ENCODE assay signal across 15 cellular contexts in genomic region chr10:106582291-106582690, GRCh38.
A peak's percentile ranks its signal among the peaks of the same experiment; 100 is the strongest.
DNase-seq lines count a peak whose midpoint lies in the region; ATAC-seq, FAIRE-seq and TF ChIP-seq lines count a peak whose summit lies in the region.
"Had no signal": no experiment of that assay in that cellular context is flagged by ENCODE, and none has a peak within 500 bp of the region (broad histone marks: within the 10 kb centered on the region; RNA-seq: fewer than 3 reads in every experiment).

No MANE protein-coding gene starts in this region.

- H3K27ac ChIP-seq in SK-N-SH (ENCODE audit: low read depth in 2 of 2, low read length in 1 of 2) (no peak overlapping the region), aorta (ENCODE audit: low read depth in 1 of 2, low read length in 2 of 2) (no peak overlapping the region)
- H3K27ac ChIP-seq: adrenal gland, thyroid gland had no signal

- POLR2A ChIA-PET in SK-N-SH (lab: Yijun Ruan, JAX): no interaction called here

- CTCF ChIA-PET in SK-N-SH (lab: Yijun Ruan, JAX): interaction anchor here (0.6 to 1.1 kb wide), 2 partner anchors 9 to 10 kb away, joined by 3 read pairs; no protein-coding TSS in a partner anchor

- intact Hi-C loops in aorta (cut with DNase I): no loop called here

- H3K9me3 ChIP-seq in SK-N-SH: no peaks in the 10 kb centered on the region
- peaks cover 2% of the 10 kb centered on the region for H3K9me3 ChIP-seq in aorta (ENCODE audit: control insufficient read depth, low read length)
- H3K9me3 ChIP-seq: adrenal gland, thyroid gland had no signal

- H3K36me3 ChIP-seq in SK-N-SH (replicated peaks in 1 of 2; ENCODE audit: control insufficient read depth in 1 of 2, insufficient read depth in 2 of 2, low read length in 1 of 2) (no peaks in the 10 kb centered on the region), aorta (ENCODE audit: control insufficient read depth in 1 of 2, insufficient read depth in 2 of 2, low read length in 1 of 2) (no peaks in the 10 kb centered on the region)
- H3K36me3 ChIP-seq: adrenal gland, thyroid gland had no signal

- no peak overlapping the region for H3K4me3 ChIP-seq in SK-N-SH (ENCODE audit: low read depth in 2 of 2, low read length in 1 of 2)
- no peak overlapping the region for H3K4me3 ChIP-seq in aorta (ENCODE audit: low read length in 2 of 2)
- H3K4me3 ChIP-seq: adrenal gland, K562, thyroid gland had no signal

- H3F3A ChIP-seq in SK-N-SH (replicated peaks; ENCODE audit: insufficient read depth): no peaks in the 10 kb centered on the region

- FAIRE-seq in urothelium cell line (lab: Jason Lieb, UNC): no peak
- FAIRE-seq: A204.1, K562, TTC549 had no signal

- H3K4me1 ChIP-seq in SK-N-SH (ENCODE audit: control insufficient read depth in 1 of 2, insufficient read depth in 2 of 2, low read depth in 1 of 2, low read length in 1 of 2) (peaks cover 0 to 17% of the 10 kb centered on the region in 2 experiments; a peak in 2 of 4 replicates), aorta (ENCODE audit: control insufficient read depth in 1 of 2, insufficient read depth in 2 of 2, low read length in 2 of 2) (no peaks in the 10 kb centered on the region)
- H3K4me1 ChIP-seq: adrenal gland, thyroid gland had no signal

- H3K79me2 ChIP-seq in SK-N-SH (ENCODE audit: insufficient read depth): no peaks in the 10 kb centered on the region

- 23% methylated on average over 2 of the region's 2 CpGs for WGBS in SK-N-SH (ENCODE audit: low lambda C conversion rate)
- 23 to 29% methylated on average over 2 of the region's 2 CpGs for WGBS in aorta, 2 donors

- H2AFZ ChIP-seq in SK-N-SH (ENCODE audit: low read depth): peak overlapping the region; percentile 41; the same call in 1 of the 2 replicates

- TF ChIP-seq CTCF in SK-N-SH (IDR thresholded peaks at IDR 0.05): no peak

- H3K27me3 ChIP-seq in SK-N-SH (ENCODE audit: insufficient read depth): no peaks in the 10 kb centered on the region
- H3K27me3 ChIP-seq in aorta (ENCODE audit: control insufficient read depth in 1 of 2, insufficient read depth in 2 of 2, low read length in 1 of 2): peaks cover 0 to 1% of the 10 kb centered on the region in 2 donors
- H3K27me3 ChIP-seq: adrenal gland, thyroid gland had no signal

- no peak for TF ChIP-seq EP300 in SK-N-SH (IDR thresholded peaks at IDR 0.05; ENCODE audit: borderline replicate concordance in 1 of 2, low read depth in 1 of 2, low read length in 1 of 2)

- ATAC-seq in SK-N-SH treated with all-trans-retinoic acid at 6 μM for 48 hours (no peak), GM18870 (IDR thresholded peaks at IDR 0.05; ENCODE audit: unreplicated experiment) (no peak), aorta (ENCODE audit: low FRiP score) (no peak)
- ATAC-seq: K562 had no signal

- H4K20me1 ChIP-seq in SK-N-SH (ENCODE audit: insufficient read depth): no peaks in the 10 kb centered on the region

- no peak overlapping the region for H3K4me2 ChIP-seq in SK-N-SH

- no peak overlapping the region for H3K9ac ChIP-seq in SK-N-SH

- DNase-seq in SK-N-SH (peak; percentile 7), amniotic epithelial cell (ENCODE audit: low read depth) (peak; percentile 42), hippocampal formation (lab: John Stamatoyannopoulos, UW) (peak; percentile 50 to 75), urothelium cell line (ENCODE audit: low spot score) (peak; percentile 36), aorta (no peak)
- DNase-seq in activated CD4-positive, alpha-beta T cell treated with anti-CD3 and anti-CD28 coated beads, Interleukin-2, amount 50 U/mL, for 4 hours: no peak
- DNase-seq: adrenal gland, endodermal cell, RPMI8226, thyroid gland had no signal

- no peaks in the 10 kb centered on the region for H3K9me2 ChIP-seq in SK-N-SH

- TF ChIP-seq RAD21 in SK-N-SH (IDR thresholded peaks at IDR 0.05; ENCODE audit: low read length): no peak

TF ChIP-seq in SK-N-SH, 30 proteins besides CTCF, POLR2A, EP300 and RAD21:
- TF ChIP-seq RCOR1 (IDR thresholded peaks at IDR 0.05; ENCODE audit: low read length) (no peak), NFIC (IDR thresholded peaks at IDR 0.05; ENCODE audit: borderline replicate concordance) (no peak)
- TF ChIP-seq, protein P1, sequence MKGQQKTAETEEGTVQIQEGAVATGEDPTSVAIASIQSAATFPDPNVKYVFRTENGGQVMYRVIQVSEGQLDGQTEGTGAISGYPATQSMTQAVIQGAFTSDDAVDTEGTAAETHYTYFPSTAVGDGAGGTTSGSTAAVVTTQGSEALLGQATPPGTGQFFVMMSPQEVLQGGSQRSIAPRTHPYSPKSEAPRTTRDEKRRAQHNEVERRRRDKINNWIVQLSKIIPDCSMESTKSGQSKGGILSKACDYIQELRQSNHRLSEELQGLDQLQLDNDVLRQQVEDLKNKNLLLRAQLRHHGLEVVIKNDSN (IDR thresholded peaks at IDR 0.05; ENCODE audit: borderline replicate concordance, low read depth): no peak

TF ChIP-seq in SK-N-SH treated with all-trans-retinoic acid at 6 μM for 48 hours, 23 proteins besides CTCF, POLR2A, EP300 and RAD21:
- TF ChIP-seq ZNF565 (CRISPR knock-in tag; conservative IDR thresholded peaks at IDR 0.05; ENCODE audit: low read depth) (no peak), ZFP3 (CRISPR knock-in tag; IDR thresholded peaks at IDR 0.05) (no peak), ARNTL (CRISPR knock-in tag; IDR thresholded peaks at IDR 0.05; ENCODE audit: borderline replicate concordance, low read depth) (no peak), TOX (CRISPR knock-in tag; IDR thresholded peaks at IDR 0.05; ENCODE audit: borderline replicate concordance) (no peak), SNAI2 (CRISPR knock-in tag; IDR thresholded peaks at IDR 0.05) (no peak), TCF4 (CRISPR knock-in tag; IDR thresholded peaks at IDR 0.05; ENCODE audit: borderline replicate concordance) (no peak), BACH2 (CRISPR knock-in tag; IDR thresholded peaks at IDR 0.05; ENCODE audit: borderline replicate concordance) (no peak), CSDC2 (CRISPR knock-in tag; IDR thresholded peaks at IDR 0.05) (no peak), ZNF8 (CRISPR knock-in tag; IDR thresholded peaks at IDR 0.05) (no peak), ZFP30 (CRISPR knock-in tag; IDR thresholded peaks at IDR 0.05) (no peak), CSRNP3 (CRISPR knock-in tag; IDR thresholded peaks at IDR 0.05) (no peak), ISL1 (CRISPR knock-in tag; IDR thresholded peaks at IDR 0.05) (no peak), RARB (CRISPR knock-in tag; IDR thresholded peaks at IDR 0.05) (no peak), OSR1 (CRISPR knock-in tag; IDR thresholded peaks at IDR 0.05) (no peak), ZC3H10 (CRISPR knock-in tag; IDR thresholded peaks at IDR 0.05) (no peak), ESRRG (CRISPR knock-in tag; IDR thresholded peaks at IDR 0.05) (no peak)
- TF ChIP-seq, protein P2, sequence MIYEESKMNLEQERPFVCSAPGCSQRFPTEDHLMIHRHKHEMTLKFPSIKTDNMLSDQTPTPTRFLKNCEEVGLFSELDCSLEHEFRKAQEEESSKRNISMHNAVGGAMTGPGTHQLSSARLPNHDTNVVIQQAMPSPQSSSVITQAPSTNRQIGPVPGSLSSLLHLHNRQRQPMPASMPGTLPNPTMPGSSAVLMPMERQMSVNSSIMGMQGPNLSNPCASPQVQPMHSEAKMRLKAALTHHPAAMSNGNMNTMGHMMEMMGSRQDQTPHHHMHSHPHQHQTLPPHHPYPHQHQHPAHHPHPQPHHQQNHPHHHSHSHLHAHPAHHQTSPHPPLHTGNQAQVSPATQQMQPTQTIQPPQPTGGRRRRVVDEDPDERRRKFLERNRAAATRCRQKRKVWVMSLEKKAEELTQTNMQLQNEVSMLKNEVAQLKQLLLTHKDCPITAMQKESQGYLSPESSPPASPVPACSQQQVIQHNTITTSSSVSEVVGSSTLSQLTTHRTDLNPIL (CRISPR knock-in tag; IDR thresholded peaks at IDR 0.05; ENCODE audit: low read depth): no peak
- TF ChIP-seq, protein P3, sequence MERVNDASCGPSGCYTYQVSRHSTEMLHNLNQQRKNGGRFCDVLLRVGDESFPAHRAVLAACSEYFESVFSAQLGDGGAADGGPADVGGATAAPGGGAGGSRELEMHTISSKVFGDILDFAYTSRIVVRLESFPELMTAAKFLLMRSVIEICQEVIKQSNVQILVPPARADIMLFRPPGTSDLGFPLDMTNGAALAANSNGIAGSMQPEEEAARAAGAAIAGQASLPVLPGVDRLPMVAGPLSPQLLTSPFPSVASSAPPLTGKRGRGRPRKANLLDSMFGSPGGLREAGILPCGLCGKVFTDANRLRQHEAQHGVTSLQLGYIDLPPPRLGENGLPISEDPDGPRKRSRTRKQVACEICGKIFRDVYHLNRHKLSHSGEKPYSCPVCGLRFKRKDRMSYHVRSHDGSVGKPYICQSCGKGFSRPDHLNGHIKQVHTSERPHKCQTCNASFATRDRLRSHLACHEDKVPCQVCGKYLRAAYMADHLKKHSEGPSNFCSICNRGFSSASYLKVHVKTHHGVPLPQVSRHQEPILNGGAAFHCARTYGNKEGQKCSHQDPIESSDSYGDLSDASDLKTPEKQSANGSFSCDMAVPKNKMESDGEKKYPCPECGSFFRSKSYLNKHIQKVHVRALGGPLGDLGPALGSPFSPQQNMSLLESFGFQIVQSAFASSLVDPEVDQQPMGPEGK (CRISPR knock-in tag; IDR thresholded peaks at IDR 0.05; ENCODE audit: borderline replicate concordance): no peak

Comparison
In these comparisons a context has a peak if more than half of its experiments do, and no peak if none do; other contexts are left out.
1. DNase-seq: peak in SK-N-SH (single experiment), amniotic epithelial cell (single experiment), hippocampal formation (2 of 2) and urothelium cell line (single experiment); none in activated CD4-positive, alpha-beta T cell treated with anti-CD3 and anti-CD28 coated beads, Interleukin-2, amount 50 U/mL, for 4 hours (0 of 2) and aorta (0 of 2).